ENCODE assay signal across 1 cellular context in the genomic region with DNA sequence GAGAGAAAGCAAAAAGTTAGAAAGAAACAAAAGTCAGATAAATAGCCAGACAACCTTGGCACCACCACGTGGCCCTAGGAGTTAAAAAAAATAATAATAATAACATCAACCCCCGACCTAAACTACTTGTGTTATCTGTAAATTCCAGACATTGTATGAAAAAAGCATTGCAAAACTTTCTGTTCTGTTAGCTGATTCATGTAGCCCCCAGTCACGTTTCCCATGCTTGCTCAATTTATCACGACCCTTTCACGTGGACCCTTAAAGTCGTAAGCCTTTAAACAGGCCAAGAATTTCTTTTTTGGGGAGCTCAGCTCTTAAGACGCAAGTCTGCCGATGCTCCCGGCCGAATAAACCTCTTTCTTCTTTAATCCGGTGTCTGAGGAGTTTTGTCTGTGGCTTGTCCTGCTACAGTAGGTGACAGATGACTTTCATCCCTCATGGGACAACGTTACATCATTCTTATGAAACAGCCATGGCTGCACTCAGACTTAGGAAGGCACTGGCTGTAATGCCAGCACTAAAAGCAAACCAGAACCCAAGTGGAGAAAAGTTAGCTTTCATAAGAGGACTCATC.
A peak's percentile ranks its signal among the peaks of the same experiment; 100 is the strongest.
TF ChIP-seq lines count a peak whose summit lies in the region.

No MANE protein-coding gene starts in this region.

TF ChIP-seq in HepG2, 621 proteins besides CTCF, POLR2A, EP300 and RAD21 (continued from another document):
- 0 out of 2 replicates have a peak, but pooled peaks have one; percentile 0 for TF ChIP-seq ZFP37 (CRISPR knock-in tag; IDR thresholded peaks at IDR 0.05; ENCODE audit: borderline replicate concordance)
- no peak for TF ChIP-seq KLF11 (CRISPR knock-in tag; IDR thresholded peaks at IDR 0.05)
- TF ChIP-seq NCOA1 (CRISPR knock-in tag; IDR thresholded peaks at IDR 0.05) = peak; percentile 86; the same call in 1 of the 2 replicates
- no peak for TF ChIP-seq ADNP (CRISPR knock-in tag; IDR thresholded peaks at IDR 0.05)
- TF ChIP-seq MTF1 (CRISPR knock-in tag; IDR thresholded peaks at IDR 0.05) = no peak
- TF ChIP-seq ZNF34 (CRISPR knock-in tag; IDR thresholded peaks at IDR 0.05; ENCODE audit: borderline replicate concordance) = no peak
- no peak for TF ChIP-seq KLF16 (CRISPR knock-in tag; IDR thresholded peaks at IDR 0.05)
- no peak for TF ChIP-seq SALL2 (CRISPR knock-in tag; IDR thresholded peaks at IDR 0.05)
- TF ChIP-seq ZNF639 (CRISPR knock-in tag; conservative IDR thresholded peaks at IDR 0.05) = no peak
- 0 out of 2 replicates have a peak, but pooled peaks have one; percentile 13 for TF ChIP-seq HHEX (CRISPR knock-in tag; IDR thresholded peaks at IDR 0.05)
- no peak for TF ChIP-seq ZNF543 (CRISPR knock-in tag; IDR thresholded peaks at IDR 0.05)
- 0 out of 2 replicates have a peak, but pooled peaks have one; percentile 56 for TF ChIP-seq MLXIP (CRISPR knock-in tag; IDR thresholded peaks at IDR 0.05; ENCODE audit: borderline replicate concordance)
- no peak for TF ChIP-seq GABPA (IDR thresholded peaks at IDR 0.05; ENCODE audit: low read depth, low read length)
- TF ChIP-seq GABPA (CRISPR knock-in tag; IDR thresholded peaks at IDR 0.05; ENCODE audit: low read depth) = no peak
- peak; percentile 8; the same call in 1 of the 2 replicates for TF ChIP-seq RFX5 (IDR thresholded peaks at IDR 0.05; ENCODE audit: low read depth, low read length)
- no peak for TF ChIP-seq MTERF4 (CRISPR knock-in tag; IDR thresholded peaks at IDR 0.05)
- TF ChIP-seq SETDB1 (CRISPR knock-in tag; IDR thresholded peaks at IDR 0.05; ENCODE audit: borderline replicate concordance) = no peak
- 0 out of 2 replicates have a peak, but pooled peaks have one; percentile 0 for TF ChIP-seq PHF21A (CRISPR knock-in tag; IDR thresholded peaks at IDR 0.05)
- TF ChIP-seq ZNF101 (CRISPR knock-in tag; IDR thresholded peaks at IDR 0.05; ENCODE audit: borderline replicate concordance, low read depth) = no peak
- 0 out of 2 replicates have a peak, but pooled peaks have one; percentile 1 for TF ChIP-seq KAT7 (CRISPR knock-in tag; IDR thresholded peaks at IDR 0.05; ENCODE audit: borderline replicate concordance)
- peak; percentile 26; the same call in 1 of the 2 replicates for TF ChIP-seq FOSL2 (CRISPR knock-in tag; IDR thresholded peaks at IDR 0.05)
- 0 out of 2 replicates have a peak, but pooled peaks have one; percentile 20 for TF ChIP-seq ZNF30 (CRISPR knock-in tag; IDR thresholded peaks at IDR 0.05)
- TF ChIP-seq MAX (IDR thresholded peaks at IDR 0.05) = peak; percentile 12; the same call in 1 of the 2 replicates
- no peak for TF ChIP-seq CENPT (CRISPR knock-in tag; IDR thresholded peaks at IDR 0.05; ENCODE audit: low read depth)
- 0 out of 2 replicates have a peak, but pooled peaks have one; percentile 9 for TF ChIP-seq PPARG (CRISPR knock-in tag; conservative IDR thresholded peaks at IDR 0.05)
- TF ChIP-seq PAX8 (CRISPR knock-in tag; IDR thresholded peaks at IDR 0.05; ENCODE audit: borderline replicate concordance) = no peak
- TF ChIP-seq SMC3 (IDR thresholded peaks at IDR 0.05; ENCODE audit: low read length) = no peak
- TF ChIP-seq MLX (CRISPR knock-in tag; IDR thresholded peaks at IDR 0.05) = peak; percentile 64; the same call in 1 of the 2 replicates
- 0 out of 2 replicates have a peak, but pooled peaks have one; percentile 11 for TF ChIP-seq TGIF2 (CRISPR knock-in tag; IDR thresholded peaks at IDR 0.05)
- TF ChIP-seq ARID3A (IDR thresholded peaks at IDR 0.05; ENCODE audit: low read depth, low read length) = no peak
- TF ChIP-seq SSRP1 (CRISPR knock-in tag; IDR thresholded peaks at IDR 0.05) = peak; percentile 83; the same call in 1 of the 2 replicates
- TF ChIP-seq GLI4 (CRISPR knock-in tag; IDR thresholded peaks at IDR 0.05; ENCODE audit: borderline replicate concordance) = no peak
- TF ChIP-seq SKI (IDR thresholded peaks at IDR 0.05; ENCODE audit: partially characterized antibody) = peak; percentile 11
- TF ChIP-seq ZNF317 (CRISPR knock-in tag; IDR thresholded peaks at IDR 0.05) = peak; percentile 39; the same call in 1 of the 2 replicates
- 0 out of 2 replicates have a peak, but pooled peaks have one; percentile 60 for TF ChIP-seq ZNF224 (CRISPR knock-in tag; IDR thresholded peaks at IDR 0.05)
- TF ChIP-seq, protein P1, sequence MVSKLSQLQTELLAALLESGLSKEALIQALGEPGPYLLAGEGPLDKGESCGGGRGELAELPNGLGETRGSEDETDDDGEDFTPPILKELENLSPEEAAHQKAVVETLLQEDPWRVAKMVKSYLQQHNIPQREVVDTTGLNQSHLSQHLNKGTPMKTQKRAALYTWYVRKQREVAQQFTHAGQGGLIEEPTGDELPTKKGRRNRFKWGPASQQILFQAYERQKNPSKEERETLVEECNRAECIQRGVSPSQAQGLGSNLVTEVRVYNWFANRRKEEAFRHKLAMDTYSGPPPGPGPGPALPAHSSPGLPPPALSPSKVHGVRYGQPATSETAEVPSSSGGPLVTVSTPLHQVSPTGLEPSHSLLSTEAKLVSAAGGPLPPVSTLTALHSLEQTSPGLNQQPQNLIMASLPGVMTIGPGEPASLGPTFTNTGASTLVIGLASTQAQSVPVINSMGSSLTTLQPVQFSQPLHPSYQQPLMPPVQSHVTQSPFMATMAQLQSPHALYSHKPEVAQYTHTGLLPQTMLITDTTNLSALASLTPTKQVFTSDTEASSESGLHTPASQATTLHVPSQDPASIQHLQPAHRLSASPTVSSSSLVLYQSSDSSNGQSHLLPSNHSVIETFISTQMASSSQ (IDR thresholded peaks at IDR 0.05; ENCODE audit: low read depth) = no peak
- TF ChIP-seq, protein P1 (CRISPR knock-in tag; IDR thresholded peaks at IDR 0.05; ENCODE audit: borderline replicate concordance) = no peak
- TF ChIP-seq, protein P2, sequence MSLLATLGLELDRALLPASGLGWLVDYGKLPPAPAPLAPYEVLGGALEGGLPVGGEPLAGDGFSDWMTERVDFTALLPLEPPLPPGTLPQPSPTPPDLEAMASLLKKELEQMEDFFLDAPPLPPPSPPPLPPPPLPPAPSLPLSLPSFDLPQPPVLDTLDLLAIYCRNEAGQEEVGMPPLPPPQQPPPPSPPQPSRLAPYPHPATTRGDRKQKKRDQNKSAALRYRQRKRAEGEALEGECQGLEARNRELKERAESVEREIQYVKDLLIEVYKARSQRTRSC (CRISPR knock-in tag; IDR thresholded peaks at IDR 0.05; ENCODE audit: low read depth) = 0 out of 2 replicates have a peak, but pooled peaks have one; percentile 7
- TF ChIP-seq YEATS4 (CRISPR knock-in tag; IDR thresholded peaks at IDR 0.05; ENCODE audit: borderline replicate concordance) = peak; percentile 62; the same call in 1 of the 2 replicates
- TF ChIP-seq CEBPG (CRISPR knock-in tag; IDR thresholded peaks at IDR 0.05) = peak; percentile 62
- TF ChIP-seq BHLHE40 (IDR thresholded peaks at IDR 0.05; ENCODE audit: low read length) = peak; percentile 63
- TF ChIP-seq, protein P3, sequence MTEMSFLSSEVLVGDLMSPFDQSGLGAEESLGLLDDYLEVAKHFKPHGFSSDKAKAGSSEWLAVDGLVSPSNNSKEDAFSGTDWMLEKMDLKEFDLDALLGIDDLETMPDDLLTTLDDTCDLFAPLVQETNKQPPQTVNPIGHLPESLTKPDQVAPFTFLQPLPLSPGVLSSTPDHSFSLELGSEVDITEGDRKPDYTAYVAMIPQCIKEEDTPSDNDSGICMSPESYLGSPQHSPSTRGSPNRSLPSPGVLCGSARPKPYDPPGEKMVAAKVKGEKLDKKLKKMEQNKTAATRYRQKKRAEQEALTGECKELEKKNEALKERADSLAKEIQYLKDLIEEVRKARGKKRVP (CRISPR knock-in tag; IDR thresholded peaks at IDR 0.05) = peak in 1 of 2 experiments; percentile 87; a peak in 2 of 4 replicates
- no peak for TF ChIP-seq ZNF766 (CRISPR knock-in tag; IDR thresholded peaks at IDR 0.05; ENCODE audit: borderline replicate concordance)
